22 cellular contexts compared by ENCODE assay signal in genomic region chr7:44775383-44776107, GRCh38. TPM values are rescaled to one million over a fixed set of nuclear protein-coding genes. Genes with fewer than 3 reads are reported as not detected.
A peak's percentile ranks its signal among the peaks of the same experiment; 100 is the strongest.
DNase-seq lines count a peak whose midpoint lies in the region; ATAC-seq, FAIRE-seq and TF ChIP-seq lines count a peak whose summit lies in the region.
"Had no signal": no experiment of that assay in that cellular context is flagged by ENCODE, and none has a peak within 500 bp of the region (broad histone marks: within the 10 kb centered on the region; RNA-seq: fewer than 3 reads in every experiment).

No MANE protein-coding gene starts in this region.

- no peaks in the 10 kb centered on the region for H3K9me3 ChIP-seq in osteoblast (ENCODE audit: low read depth, low read length)
- H3K9me3 ChIP-seq: BE2C had no signal

- DNase-seq in D341Med (ENCODE audit: low spot score) (peak; percentile 13), HTR-8/SVneo (ENCODE audit: insufficient read length, low spot score) (no peak), epidermal melanocyte (ENCODE audit: insufficient read length, low spot score) (peak; percentile 5), osteoblast (ENCODE audit: insufficient read length, low spot score, missing footprints) (peak; percentile 61), T1000 (lab: John Stamatoyannopoulos, UW) (no peak), NCI-H2227 treated with DMSO at 0.1 percent for 48 hours (lab: John Stamatoyannopoulos, UW) (no peak)
- DNase-seq: BE2C; C1 segment of cervical spinal cord; CD4-positive, CD25-positive, alpha-beta regulatory T cell; CD8-positive, alpha-beta memory T cell; COR-L47; GM23248; HFFc6; IMR-90; KBM-7 had no signal

- no peaks in the 10 kb centered on the region for H4K20me1 ChIP-seq in osteoblast (ENCODE audit: insufficient read depth, low read length)

- no peak overlapping the region for H3K4me3 ChIP-seq in osteoblast (ENCODE audit: insufficient read depth, low read length)
- H3K4me3 ChIP-seq: GM23248 had no signal

- no peaks in the 10 kb centered on the region for H3K79me2 ChIP-seq in osteoblast (ENCODE audit: insufficient read depth, low read length)

- no peak overlapping the region for H3K4me2 ChIP-seq in osteoblast (ENCODE audit: insufficient read depth, low read length)

- peak; percentile 13 for FAIRE-seq in HTR-8/SVneo (lab: Jason Lieb, UNC)
- FAIRE-seq: D721Med, G401.6, GM12891, GM19239, H54 had no signal

- H3K4me1 ChIP-seq in osteoblast (ENCODE audit: insufficient read depth, low read length), result no peaks in the 10 kb centered on the region
- H3K4me1 ChIP-seq: BE2C had no signal

- no peak overlapping the region for H3K27ac ChIP-seq in osteoblast (ENCODE audit: low read depth, low read length)
- H3K27ac ChIP-seq: GM23248 had no signal

- H2AFZ ChIP-seq in osteoblast (ENCODE audit: low read length), result no peak overlapping the region
- H2AFZ ChIP-seq: GM23248 had no signal

- H3K27me3 ChIP-seq in osteoblast (ENCODE audit: insufficient read depth, low read length), result no peaks in the 10 kb centered on the region
- H3K27me3 ChIP-seq: BE2C had no signal

- H3K36me3 ChIP-seq in osteoblast (ENCODE audit: insufficient read depth, low read length), result no peaks in the 10 kb centered on the region
- H3K36me3 ChIP-seq: BE2C had no signal

- ATAC-seq in HG02571 (IDR thresholded peaks at IDR 0.05; ENCODE audit: unreplicated experiment), result no peak
- ATAC-seq: HCT116 had no signal

- TF ChIP-seq CTCF in osteoblast (IDR thresholded peaks at IDR 0.05; ENCODE audit: extremely low read depth, low read depth, low read length), result no peak

RNA-seq across cellular contexts. Expression of gene PPIA, which starts 20.9 kb away (rescaled TPM):
- total RNA-seq in osteoblast, result 1,505 and 1,612 TPM in 2 replicates

RNA-seq across cellular contexts. Expression of gene ZMIZ2, which starts 26.9 kb away (rescaled TPM):
- total RNA-seq in osteoblast, result 18.8 and 19.4 TPM in 2 replicates

Comparison
In these comparisons a context has a peak if more than half of its experiments do, and no peak if none do; other contexts are left out.
1. DNase-seq: peak in D341Med (single experiment), epidermal melanocyte (single experiment) and osteoblast (single experiment); none in HTR-8/SVneo (single experiment), T1000 (single experiment) and NCI-H2227 treated with DMSO at 0.1 percent for 48 hours (single experiment).